ENCODE assay signal across 1 cellular context in genomic region chr14:52729585-52729924, GRCh38.
TF ChIP-seq lines count a peak whose summit lies in the region.

No MANE protein-coding gene starts in this region.

TF ChIP-seq in endothelial cell of umbilical vein, 7 proteins besides CTCF, POLR2A, EP300 and RAD21:
- TF ChIP-seq EZH2 (IDR thresholded peaks at IDR 0.05; ENCODE audit: borderline replicate concordance, low read depth, low read length, severe bottlenecking): no peak
- TF ChIP-seq FOS (IDR thresholded peaks at IDR 0.05; ENCODE audit: borderline replicate concordance, insufficient read depth, low read length): no peak
- TF ChIP-seq MYC (IDR thresholded peaks at IDR 0.05; ENCODE audit: low read depth, low read length): no peak
- TF ChIP-seq JUN (IDR thresholded peaks at IDR 0.05; ENCODE audit: borderline replicate concordance, insufficient read depth, insufficient read length, low read depth): no peak
- TF ChIP-seq MAX (IDR thresholded peaks at IDR 0.05; ENCODE audit: insufficient read depth, insufficient read length): no peak
- no peak for TF ChIP-seq GATA2 (IDR thresholded peaks at IDR 0.05; ENCODE audit: insufficient read depth, insufficient read length, low read depth, low read length)
- no peak for TF ChIP-seq POLR2AphosphoS5 (IDR thresholded peaks at IDR 0.05; ENCODE audit: insufficient read depth, low read depth, low read length)
